In genomic region chr5:77175235-77175634, GRCh38 we compare ENCODE assay signal across 15 cellular contexts. TPM values are rescaled to one million over a fixed set of nuclear protein-coding genes. Genes with fewer than 3 reads are reported as not detected.
A peak's percentile ranks its signal among the peaks of the same experiment; 100 is the strongest.
DNase-seq lines count a peak whose midpoint lies in the region; ATAC-seq and TF ChIP-seq lines count a peak whose summit lies in the region.
"Had no signal": no experiment of that assay in that cellular context is flagged by ENCODE, and none has a peak within 500 bp of the region (broad histone marks: within the 10 kb centered on the region; RNA-seq: fewer than 3 reads in every experiment).

No MANE protein-coding gene starts in this region.

- no peak overlapping the region for H3K56ac ChIP-seq in mesendoderm (ENCODE audit: low read length)

- no TSS peak for BruUV-seq in A673 (replicated peaks; lab: Mats Ljungman, UMichigan)

- H3K36me3 ChIP-seq in GM23338 (ENCODE audit: insufficient read depth) (no peaks in the 10 kb centered on the region), NT2/D1 (ENCODE audit: insufficient read depth, insufficient read length, low read length) (no peaks in the 10 kb centered on the region), esophagus muscularis mucosa (no peaks in the 10 kb centered on the region), mesendoderm (ENCODE audit: control insufficient read depth, insufficient read depth, low read length) (no peaks in the 10 kb centered on the region), A673 (ENCODE audit: insufficient read depth, low read length, poor library complexity, severe bottlenecking) (no peaks in the 10 kb centered on the region)

- no peaks in the 10 kb centered on the region; the same call in 1 of the 2 replicates for H3K9me2 ChIP-seq in GM23338 (ENCODE audit: insufficient read depth)

- H3K4me1 ChIP-seq in GM23338 (ENCODE audit: insufficient read depth), result peaks cover 5% of the 10 kb centered on the region
- no peaks in the 10 kb centered on the region for H3K4me1 ChIP-seq in NT2/D1 (ENCODE audit: insufficient read depth, insufficient read length)
- H3K4me1 ChIP-seq in esophagus muscularis mucosa, result peaks cover 3 to 10% (median 5%) of the 10 kb centered on the region in 4 donors
- no peaks in the 10 kb centered on the region for H3K4me1 ChIP-seq in mesendoderm (ENCODE audit: control insufficient read depth, low read depth, low read length)
- no peaks in the 10 kb centered on the region for H3K4me1 ChIP-seq in A673 (ENCODE audit: insufficient read depth, low read length, poor library complexity, severe bottlenecking)

- H4K5ac ChIP-seq in mesendoderm (ENCODE audit: low read length), result no peak overlapping the region

- peaks cover 16% of the 10 kb centered on the region for H3K27me3 ChIP-seq in GM23338 (ENCODE audit: insufficient read depth)
- H3K27me3 ChIP-seq in NT2/D1 (ENCODE audit: insufficient read depth, insufficient read length), result peaks cover 11% of the 10 kb centered on the region
- H3K27me3 ChIP-seq in esophagus muscularis mucosa, result peaks cover 0 to 28% (median 4%) of the 10 kb centered on the region in 4 donors
- peaks cover under 1% of the 10 kb centered on the region for H3K27me3 ChIP-seq in mesendoderm (ENCODE audit: insufficient read depth, low read length, poor library complexity)
- H3K27me3 ChIP-seq in A673 (replicated peaks; ENCODE audit: insufficient read depth, low read depth, low read length, poor library complexity), result peaks cover 13% of the 10 kb centered on the region

- no peak overlapping the region for H2BK15ac ChIP-seq in mesendoderm (replicated peaks; ENCODE audit: low read depth)

- POLR2A ChIA-PET in A673 (lab: Charles Lee; ENCODE audit: low non-redundant PET), result interaction anchor here (0.6 kb wide), 1 partner anchor 88 kb away, joined by 3 read pairs; the partner anchor contains the start of gene ZBED3

- peaks cover 9% of the 10 kb centered on the region for H3K27me3 Mint-ChIP-seq in GM23338 (ENCODE audit: insufficient read depth, low read depth, poor library complexity)
- H3K27me3 Mint-ChIP-seq in activated T-helper 2 cell treated with anti-CD3 and anti-CD28 coated beads, Interferon-gamma antibody, Interleukin-2, Interleukin-4, amounts not matched to agents 10 μg/mL and 5 μg/mL and 100 μg/mL, durations not matched to agents 14 hours and 24 hours and 36 hours (ENCODE audit: low read depth), result peaks cover 21% of the 10 kb centered on the region

- no peak overlapping the region for H4K8ac ChIP-seq in mesendoderm (ENCODE audit: low read depth, low read length)

- H3K4me3 ChIP-seq in GM23338 (no peak overlapping the region), NT2/D1 (ENCODE audit: insufficient read length, low read depth) (no peak overlapping the region), esophagus muscularis mucosa (no peak overlapping the region), mesendoderm (ENCODE audit: low read length) (no peak overlapping the region), A673 (ENCODE audit: low read depth, low read length, poor library complexity, severe bottlenecking) (no peak overlapping the region)
- H3K4me3 ChIP-seq: GM23248 had no signal

- H3K4me1 Mint-ChIP-seq in GM23338, result no peaks in the 10 kb centered on the region
- no peaks in the 10 kb centered on the region for H3K4me1 Mint-ChIP-seq in activated T-helper 2 cell treated with anti-CD3 and anti-CD28 coated beads, Interferon-gamma antibody, Interleukin-2, Interleukin-4, amounts not matched to agents 10 μg/mL and 5 μg/mL and 100 μg/mL, durations not matched to agents 14 hours and 24 hours and 36 hours (ENCODE audit: low read depth)
- H3K4me1 Mint-ChIP-seq: CD14-positive monocyte had no signal

- ATAC-seq in GM23338 (no peak), HG02798 (IDR thresholded peaks at IDR 0.05; ENCODE audit: poor library complexity, unreplicated experiment) (no peak)
- ATAC-seq: CD8-positive, alpha-beta T cell had no signal

- H3K9me3 ChIP-seq in NT2/D1 (ENCODE audit: insufficient read depth, low read length) (no peaks in the 10 kb centered on the region), esophagus muscularis mucosa (no peaks in the 10 kb centered on the region), A673 (ENCODE audit: low read depth, low read length, poor library complexity, severe bottlenecking) (no peaks in the 10 kb centered on the region)

- H3K9ac ChIP-seq in NT2/D1 (ENCODE audit: insufficient read length, low read depth) (no peak overlapping the region), mesendoderm (ENCODE audit: low read length) (no peak overlapping the region)
- H3K9ac ChIP-seq: GM23248 had no signal

- H3K23ac ChIP-seq in mesendoderm (ENCODE audit: low read length), result no peak overlapping the region

- no peak overlapping the region for H2AK5ac ChIP-seq in mesendoderm (ENCODE audit: low read length)

- no peaks in the 10 kb centered on the region for H3K36me3 Mint-ChIP-seq in GM23338 (ENCODE audit: low read depth)
- H3K36me3 Mint-ChIP-seq in activated T-helper 2 cell treated with anti-CD3 and anti-CD28 coated beads, Interferon-gamma antibody, Interleukin-2, Interleukin-4, amounts not matched to agents 10 μg/mL and 5 μg/mL and 100 μg/mL, durations not matched to agents 14 hours and 24 hours and 36 hours (ENCODE audit: low read depth), result no peaks in the 10 kb centered on the region
- H3K36me3 Mint-ChIP-seq: CD14-positive monocyte; CD8-positive, alpha-beta T cell had no signal

- H2BK120ac ChIP-seq in mesendoderm (ENCODE audit: low read depth, low read length), result no peak overlapping the region

- no peak overlapping the region for H2BK5ac ChIP-seq in mesendoderm (ENCODE audit: low read length)

- no peak overlapping the region for H2AFZ ChIP-seq in GM23338
- H2AFZ ChIP-seq: GM23248 had no signal

- H3F3A ChIP-seq in GM23338 (replicated peaks; ENCODE audit: low read depth), result no peaks in the 10 kb centered on the region

- no peak overlapping the region for H3K18ac ChIP-seq in mesendoderm (ENCODE audit: low read length)

- intact Hi-C loops in esophagus muscularis mucosa (cut with DNase I), result no loop called here
- intact Hi-C loops in A673 (cut with micrococcal nuclease; ENCODE audit: unreplicated experiment), result no loop called here
- intact Hi-C loops in activated T-helper 2 cell treated with anti-CD3 and anti-CD28 coated beads, Interferon-gamma antibody, Interleukin-2, Interleukin-4, amounts not matched to agents 10 μg/mL and 5 μg/mL and 100 μg/mL, durations not matched to agents 14 hours and 24 hours and 36 hours (cut with micrococcal nuclease), result no loop called here

- DNase-seq in GM23338 (ENCODE audit: low spot score) (peak; percentile 37), NT2/D1 (ENCODE audit: low read depth, low spot score) (peak; percentile 52), esophagus muscularis mucosa (ENCODE audit: extremely low spot score) (peak; percentile 21), mesendoderm (peak; percentile 58), A673 (ENCODE audit: low spot score) (no peak)
- no peak for DNase-seq in activated T-helper 2 cell treated with anti-CD3 and anti-CD28 coated beads, Interferon-gamma antibody, Interleukin-2, Interleukin-4, amounts not matched to agents 10 μg/mL and 5 μg/mL and 100 μg/mL, durations not matched to agents 14 hours and 24 hours and 36 hours (ENCODE audit: low spot score)
- DNase-seq: CD8-positive, alpha-beta T cell; COR-L47; DND-41; GF-D8; GM23248; HCEC 1CT; HFFc6 had no signal

- H3K4me3 Mint-ChIP-seq in GM23338, result no peak overlapping the region
- H3K4me3 Mint-ChIP-seq in activated T-helper 2 cell treated with anti-CD3 and anti-CD28 coated beads, Interferon-gamma antibody, Interleukin-2, Interleukin-4, amounts not matched to agents 10 μg/mL and 5 μg/mL and 100 μg/mL, durations not matched to agents 14 hours and 24 hours and 36 hours (ENCODE audit: low read depth), result no peak overlapping the region
- H3K4me3 Mint-ChIP-seq: CD14-positive monocyte; CD8-positive, alpha-beta T cell; HFFc6 had no signal

- TF ChIP-seq POLR2A in esophagus muscularis mucosa (IDR thresholded peaks at IDR 0.05; ENCODE audit: low read depth), result no peak

- H3K27ac ChIP-seq in GM23338 (ENCODE audit: low read depth) (no peak overlapping the region), esophagus muscularis mucosa (replicated peaks in 1 of 4) (no peak overlapping the region), mesendoderm (ENCODE audit: low read depth, low read length) (no peak overlapping the region), A673 (ENCODE audit: low read depth, low read length, poor library complexity, severe bottlenecking) (no peak overlapping the region)
- H3K27ac ChIP-seq: GM23248 had no signal

- no peak overlapping the region for H3K27ac Mint-ChIP-seq in GM23338
- H3K27ac Mint-ChIP-seq in activated T-helper 2 cell treated with anti-CD3 and anti-CD28 coated beads, Interferon-gamma antibody, Interleukin-2, Interleukin-4, amounts not matched to agents 10 μg/mL and 5 μg/mL and 100 μg/mL, durations not matched to agents 14 hours and 24 hours and 36 hours, result no peak overlapping the region
- H3K27ac Mint-ChIP-seq: CD14-positive monocyte; CD8-positive, alpha-beta T cell; HFFc6 had no signal

- no peaks in the 10 kb centered on the region for H3K79me1 ChIP-seq in mesendoderm (ENCODE audit: low read length)

- CTCF ChIA-PET in A673 (lab: Charles Lee), result no interaction called here

- H3K79me2 ChIP-seq in GM23338 (replicated peaks; ENCODE audit: insufficient read depth) (no peaks in the 10 kb centered on the region), mesendoderm (ENCODE audit: control insufficient read depth, insufficient read depth, low read length) (no peaks in the 10 kb centered on the region)

- no peak for TF ChIP-seq EP300 in esophagus muscularis mucosa (IDR thresholded peaks at IDR 0.05)

- H3K4me2 ChIP-seq in GM23338, result no peak overlapping the region
- no peak overlapping the region for H3K4me2 ChIP-seq in mesendoderm (ENCODE audit: low read length)

- no peak for TF ChIP-seq CTCF in GM23338 (conservative IDR thresholded peaks at IDR 0.05; ENCODE audit: low read depth in 2 of 2)
- no peak for TF ChIP-seq CTCF in esophagus muscularis mucosa (IDR thresholded peaks at IDR 0.05)
- TF ChIP-seq CTCF in A673 (conservative IDR thresholded peaks at IDR 0.05; ENCODE audit: low read depth, low read length), result no peak

- no peaks in the 10 kb centered on the region; the same call in 1 of the 2 replicates for H4K20me1 ChIP-seq in GM23338 (replicated peaks; ENCODE audit: insufficient read depth)

- no peaks in the 10 kb centered on the region for H3K9me3 Mint-ChIP-seq in GM23338
- H3K9me3 Mint-ChIP-seq in activated T-helper 2 cell treated with anti-CD3 and anti-CD28 coated beads, Interferon-gamma antibody, Interleukin-2, Interleukin-4, amounts not matched to agents 10 μg/mL and 5 μg/mL and 100 μg/mL, durations not matched to agents 14 hours and 24 hours and 36 hours, result no peaks in the 10 kb centered on the region
- H3K9me3 Mint-ChIP-seq: CD14-positive monocyte; CD8-positive, alpha-beta T cell; HFFc6 had no signal

- H3K4ac ChIP-seq in mesendoderm (ENCODE audit: low read depth, low read length), result no peak overlapping the region

RNA-seq across cellular contexts. Expression of gene PDE8B, which starts 35.2 kb away (rescaled TPM):
- 0.45 and 0.54 TPM in 2 replicates for total RNA-seq in GM23338 (2014; rRNA removed; shearing (Covaris generic))
- 0.91 and 1.7 TPM in 2 replicates for polyA plus RNA-seq in GM23338 (2016; fragmentation: Nextera tagmentation; extraction: Ambion mirVana)
- total RNA-seq in esophagus muscularis mucosa (1 to 10 TPM in 2 of 4 donors, under 1 TPM in 2; 0.83 to 7.1 (median 1.5) TPM), A673 (2021) (0.69 and 0.85 TPM in 2 replicates)
- 0.08 TPM for polyA plus RNA-seq in mesendoderm (2013, experiment 1 of 2)
- polyA plus RNA-seq in mesendoderm (2013, experiment 2 of 2), result 0.15 TPM
- 0.05 TPM in 1 of 2 replicates, not detected in the other for total RNA-seq in activated T-helper 2 cell treated with anti-CD3 and anti-CD28 coated beads, Interferon-gamma antibody, Interleukin-2, Interleukin-4, amounts not matched to agents 10 μg/mL and 5 μg/mL and 100 μg/mL, durations not matched to agents 14 hours and 24 hours and 36 hours
- total RNA-seq: CD8-positive, alpha-beta T cell; GM23248 had no signal

Comparison
In these comparisons a context has a peak if more than half of its experiments do, and no peak if none do; other contexts are left out.
1. DNase-seq: peak in GM23338 (single experiment), NT2/D1 (single experiment), esophagus muscularis mucosa (single experiment) and mesendoderm (single experiment); none in A673 (single experiment) and activated T-helper 2 cell treated with anti-CD3 and anti-CD28 coated beads, Interferon-gamma antibody, Interleukin-2, Interleukin-4, amounts not matched to agents 10 μg/mL and 5 μg/mL and 100 μg/mL, durations not matched to agents 14 hours and 24 hours and 36 hours (single experiment).